ENCODE assay signal across 15 cellular contexts in the genomic region with DNA sequence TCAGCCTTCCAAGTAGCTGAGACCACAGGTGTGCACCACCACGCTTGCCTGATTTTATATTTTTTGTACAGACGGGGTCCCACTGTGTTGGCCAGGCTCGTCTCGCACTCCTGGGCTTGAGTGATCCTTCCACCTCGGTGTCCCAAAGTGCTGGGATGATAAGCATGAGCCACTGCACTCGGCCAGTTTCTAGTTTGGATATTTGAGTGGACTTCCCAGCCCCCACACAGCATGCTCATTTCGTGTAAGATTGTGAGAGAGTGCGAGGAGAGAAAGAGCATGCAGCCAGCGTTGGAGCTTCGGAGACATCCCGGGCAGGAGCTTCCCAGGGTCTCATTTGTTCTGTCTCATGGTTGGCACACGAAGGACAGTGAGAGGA. TPM values are rescaled to one million over a fixed set of nuclear protein-coding genes. Genes with fewer than 3 reads are reported as not detected.
A peak's percentile ranks its signal among the peaks of the same experiment; 100 is the strongest.
DNase-seq lines count a peak whose midpoint lies in the region; TF ChIP-seq lines count a peak whose summit lies in the region.
"Had no signal": no experiment of that assay in that cellular context is flagged by ENCODE, and none has a peak within 500 bp of the region (broad histone marks: within the 10 kb centered on the region; RNA-seq: fewer than 3 reads in every experiment).

No MANE protein-coding gene starts in this region.

- no peaks in the 10 kb centered on the region for H4K20me1 ChIP-seq in BLaER1

- H3K4me3 Mint-ChIP-seq in neural crest cell = no peak overlapping the region
- H3K4me3 Mint-ChIP-seq: activated naive CD4-positive, alpha-beta T cell treated with anti-CD3 and anti-CD28 coated beads for 36 hours had no signal

- H3K9ac ChIP-seq in BLaER1 (no peak overlapping the region; the same call in 1 of the 2 replicates), NT2/D1 (ENCODE audit: insufficient read length, low read depth) (peak overlapping the region; percentile 42), iPS-20b (ENCODE audit: low read depth, low read length) (peak overlapping the region; percentile 63; the same call in 1 of the 2 replicates)

- H3K27ac ChIP-seq in BLaER1 (peak overlapping the region; percentile 24; the same call in 1 of the 2 replicates), iPS-20b (ENCODE audit: low read length) (peak overlapping the region; percentile 83)
- H3K27ac ChIP-seq: gastroesophageal sphincter, testis, WERI-Rb-1 had no signal

- H3K4me3 ChIP-seq in BLaER1 = no peak overlapping the region
- H3K4me3 ChIP-seq in NT2/D1 (ENCODE audit: insufficient read length, low read depth) = no peak overlapping the region
- no peak overlapping the region for H3K4me3 ChIP-seq in iPS-20b (ENCODE audit: low read length)
- H3K4me3 ChIP-seq: gastroesophageal sphincter, testis had no signal

- H3K27ac Mint-ChIP-seq in neural crest cell (ENCODE audit: unreplicated experiment) = peak overlapping the region; percentile 65
- H3K27ac Mint-ChIP-seq: activated naive CD4-positive, alpha-beta T cell treated with anti-CD3 and anti-CD28 coated beads for 36 hours had no signal

- no peaks in the 10 kb centered on the region for H3K9me3 Mint-ChIP-seq in neural crest cell
- H3K9me3 Mint-ChIP-seq: activated naive CD4-positive, alpha-beta T cell treated with anti-CD3 and anti-CD28 coated beads for 36 hours had no signal

- no peaks in the 10 kb centered on the region for H3K9me3 ChIP-seq in BLaER1
- no peaks in the 10 kb centered on the region for H3K9me3 ChIP-seq in NT2/D1 (ENCODE audit: insufficient read depth, low read length)
- no peaks in the 10 kb centered on the region for H3K9me3 ChIP-seq in iPS-20b (ENCODE audit: insufficient read depth, low read depth, low read length)
- H3K9me3 ChIP-seq: gastroesophageal sphincter, Peyer's patch, testis had no signal

- H3K4me1 Mint-ChIP-seq in neural crest cell = peaks cover 32% of the 10 kb centered on the region

- H3K4me1 ChIP-seq in BLaER1 = peaks cover 34% of the 10 kb centered on the region
- H3K4me1 ChIP-seq in NT2/D1 (ENCODE audit: insufficient read depth, insufficient read length) = no peaks in the 10 kb centered on the region
- H3K4me1 ChIP-seq in iPS-20b (ENCODE audit: insufficient read depth, low read length) = peaks cover 12% of the 10 kb centered on the region; the same call in 1 of the 2 replicates
- H3K4me1 ChIP-seq: gastroesophageal sphincter, Peyer's patch, testis had no signal

- DNase-seq in NT2/D1 (ENCODE audit: low read depth, low spot score) (no peak), neural crest cell (ENCODE audit: low read depth, low spot score) (no peak), NCI-H2227 treated with DMSO at 0.1 percent for 48 hours (lab: John Stamatoyannopoulos, UW) (no peak), epidermal melanocyte (ENCODE audit: insufficient read length, low spot score) (no peak)
- no peak for DNase-seq in stimulated activated CD4-positive, alpha-beta T cell treated with anti-CD3 and anti-CD28 coated beads, Interleukin-15, amount 100 ng/mL, for 24 hours
- DNase-seq in activated CD4-positive, alpha-beta T cell treated with anti-CD3 and anti-CD28 coated beads, Interleukin-2, amount 50 U/mL, for 4 hours = no peak
- DNase-seq: DMS153, NCI-H187 treated with DMSO at 0.1 percent for 48 hours, testis, WERI-Rb-1 had no signal

- no peaks in the 10 kb centered on the region for H3K36me3 ChIP-seq in BLaER1
- H3K36me3 ChIP-seq in NT2/D1 (ENCODE audit: insufficient read depth, insufficient read length, low read length) = no peaks in the 10 kb centered on the region
- H3K36me3 ChIP-seq in iPS-20b (ENCODE audit: insufficient read depth, low read depth, low read length) = no peaks in the 10 kb centered on the region
- H3K36me3 ChIP-seq: gastroesophageal sphincter, Peyer's patch, WERI-Rb-1 had no signal

- no peaks in the 10 kb centered on the region for H3K27me3 Mint-ChIP-seq in neural crest cell (ENCODE audit: low read depth)

- no peak for TF ChIP-seq CTCF in neural crest cell (conservative IDR thresholded peaks at IDR 0.05)

- H3K36me3 Mint-ChIP-seq in neural crest cell (ENCODE audit: low read depth) = peaks cover 12% of the 10 kb centered on the region

- peak overlapping the region; percentile 73 for H3K4me2 ChIP-seq in BLaER1

- H3K27me3 ChIP-seq in BLaER1 (no peaks in the 10 kb centered on the region), NT2/D1 (ENCODE audit: insufficient read depth, insufficient read length) (no peaks in the 10 kb centered on the region), iPS-20b (ENCODE audit: insufficient read depth, low read length) (no peaks in the 10 kb centered on the region)
- H3K27me3 ChIP-seq: gastroesophageal sphincter, Peyer's patch, testis had no signal

RNA-seq across cellular contexts. Expression of a gene that starts 31.8 kb away (rescaled TPM):
- total RNA-seq in neural crest cell = 8.8 and 11.2 TPM in 2 replicates
